1 cellular context compared by ENCODE assay signal in the genomic region with DNA sequence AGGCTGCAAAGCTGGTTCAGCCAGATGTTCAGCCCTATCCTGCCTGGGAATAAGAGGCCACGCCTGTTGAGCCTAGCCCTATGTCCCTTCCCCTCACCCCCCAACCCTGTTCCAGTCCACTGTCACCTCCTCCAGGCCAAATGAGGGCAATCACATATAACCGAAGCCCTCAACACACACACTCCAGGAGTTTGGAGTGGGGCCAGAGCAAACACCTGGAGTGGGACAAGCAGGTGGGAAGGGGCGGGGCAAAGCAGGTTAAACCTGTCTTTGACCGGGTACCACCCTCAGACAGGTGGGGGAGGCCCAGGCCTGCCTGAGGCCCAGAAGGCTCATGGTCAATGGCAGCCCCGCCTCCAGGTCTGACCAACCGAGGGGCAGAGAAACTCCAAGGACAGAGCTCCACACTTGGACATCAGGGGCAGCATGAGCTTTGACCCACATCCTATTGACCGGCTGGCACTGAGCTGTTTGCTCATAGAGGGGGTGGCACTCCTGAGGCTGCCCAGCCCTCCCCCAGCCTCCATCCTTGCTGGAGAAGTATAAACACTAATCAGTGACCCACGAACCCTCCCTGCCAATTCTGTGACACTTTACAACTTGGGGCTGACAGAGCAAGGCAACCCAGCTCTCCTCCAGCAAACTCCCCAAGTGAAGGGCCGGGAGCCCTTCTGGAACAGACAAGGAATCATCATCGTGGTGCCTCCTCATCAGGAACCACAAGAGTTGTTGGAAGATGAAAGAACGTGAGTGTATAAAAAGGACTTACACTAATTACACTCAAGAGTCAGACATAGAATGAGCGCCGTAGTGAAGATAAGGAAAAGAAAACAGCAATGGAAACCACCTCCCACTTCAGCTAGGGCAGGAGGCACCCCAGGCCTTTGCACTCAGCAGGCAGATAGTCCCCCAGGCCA.
TF ChIP-seq lines count a peak whose summit lies in the region.

No MANE protein-coding gene starts in this region.

TF ChIP-seq in HepG2, 621 proteins besides CTCF, POLR2A, EP300 and RAD21 (continued from another document and continues in another):
- TF ChIP-seq KLF11 (CRISPR knock-in tag; IDR thresholded peaks at IDR 0.05) (peak; percentile 58; the same call in 1 of the 2 replicates), NCOA1 (CRISPR knock-in tag; IDR thresholded peaks at IDR 0.05) (no peak), KDM3A (CRISPR knock-in tag; IDR thresholded peaks at IDR 0.05; ENCODE audit: low read depth) (peak; percentile 68; the same call in 1 of the 2 replicates), ZNF720 (CRISPR knock-in tag; IDR thresholded peaks at IDR 0.05) (no peak), ZNF644 (CRISPR knock-in tag; IDR thresholded peaks at IDR 0.05; ENCODE audit: low read depth) (0 out of 2 replicates have a peak, but pooled peaks have one; percentile 12), KDM6A (CRISPR knock-in tag; IDR thresholded peaks at IDR 0.05; ENCODE audit: low read depth) (peak; percentile 88), ZNF616 (CRISPR knock-in tag; IDR thresholded peaks at IDR 0.05; ENCODE audit: low read depth) (0 out of 2 replicates have a peak, but pooled peaks have one; percentile 4), PCBP1 (IDR thresholded peaks at IDR 0.05; ENCODE audit: borderline replicate concordance, low read depth, low read length) (peak; percentile 79; the same call in 1 of the 2 replicates), ZNF607 (CRISPR knock-in tag; IDR thresholded peaks at IDR 0.05; ENCODE audit: borderline replicate concordance) (0 out of 2 replicates have a peak, but pooled peaks have one; percentile 56), ZBTB20 (CRISPR knock-in tag; IDR thresholded peaks at IDR 0.05; ENCODE audit: borderline replicate concordance, low read depth) (no peak; the same call in 1 of the 2 replicates), PITX1 (CRISPR knock-in tag; IDR thresholded peaks at IDR 0.05) (peak; percentile 52), SOX13 (IDR thresholded peaks at IDR 0.05) (no peak), SOX13 (CRISPR knock-in tag; conservative IDR thresholded peaks at IDR 0.05 in 1 of 2, IDR thresholded peaks at IDR 0.05 in 1 of 2) (peak in 1 of 2 experiments; percentile 64; a peak in 3 of 4 replicates), FOXP1 (IDR thresholded peaks at IDR 0.05) (no peak), FOXP1 (CRISPR knock-in tag; IDR thresholded peaks at IDR 0.05) (peak; percentile 74; the same call in 1 of the 2 replicates), MBNL3 (CRISPR knock-in tag; conservative IDR thresholded peaks at IDR 0.05) (no peak), SAFB2 (CRISPR knock-in tag; IDR thresholded peaks at IDR 0.05; ENCODE audit: borderline replicate concordance, low read depth) (peak; percentile 38; the same call in 1 of the 2 replicates), NR1H2 (CRISPR knock-in tag; IDR thresholded peaks at IDR 0.05; ENCODE audit: borderline replicate concordance, low read depth) (peak; percentile 87; the same call in 1 of the 2 replicates), RXRB (CRISPR knock-in tag; IDR thresholded peaks at IDR 0.05; ENCODE audit: borderline replicate concordance) (peak; percentile 96), ELF4 (CRISPR knock-in tag; IDR thresholded peaks at IDR 0.05; ENCODE audit: borderline replicate concordance) (no peak), KLF13 (CRISPR knock-in tag; IDR thresholded peaks at IDR 0.05) (no peak), ZNF878 (CRISPR knock-in tag; IDR thresholded peaks at IDR 0.05) (peak; percentile 37; the same call in 1 of the 2 replicates), ZNF432 (CRISPR knock-in tag; IDR thresholded peaks at IDR 0.05; ENCODE audit: borderline replicate concordance) (no peak), KDM4B (CRISPR knock-in tag; IDR thresholded peaks at IDR 0.05) (peak; percentile 86; the same call in 1 of the 2 replicates), NFE2L1 (CRISPR knock-in tag; IDR thresholded peaks at IDR 0.05; ENCODE audit: borderline replicate concordance) (no peak), ZNF451 (CRISPR knock-in tag; IDR thresholded peaks at IDR 0.05) (peak; percentile 50; the same call in 1 of the 2 replicates)
- TF ChIP-seq, protein P1, sequence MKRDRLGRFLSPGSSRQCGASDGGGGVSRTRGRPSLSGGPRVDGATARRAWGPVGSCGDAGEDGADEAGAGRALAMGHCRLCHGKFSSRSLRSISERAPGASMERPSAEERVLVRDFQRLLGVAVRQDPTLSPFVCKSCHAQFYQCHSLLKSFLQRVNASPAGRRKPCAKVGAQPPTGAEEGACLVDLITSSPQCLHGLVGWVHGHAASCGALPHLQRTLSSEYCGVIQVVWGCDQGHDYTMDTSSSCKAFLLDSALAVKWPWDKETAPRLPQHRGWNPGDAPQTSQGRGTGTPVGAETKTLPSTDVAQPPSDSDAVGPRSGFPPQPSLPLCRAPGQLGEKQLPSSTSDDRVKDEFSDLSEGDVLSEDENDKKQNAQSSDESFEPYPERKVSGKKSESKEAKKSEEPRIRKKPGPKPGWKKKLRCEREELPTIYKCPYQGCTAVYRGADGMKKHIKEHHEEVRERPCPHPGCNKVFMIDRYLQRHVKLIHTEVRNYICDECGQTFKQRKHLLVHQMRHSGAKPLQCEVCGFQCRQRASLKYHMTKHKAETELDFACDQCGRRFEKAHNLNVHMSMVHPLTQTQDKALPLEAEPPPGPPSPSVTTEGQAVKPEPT (CRISPR knock-in tag; IDR thresholded peaks at IDR 0.05; ENCODE audit: low read depth), result no peak
- TF ChIP-seq, protein P2, sequence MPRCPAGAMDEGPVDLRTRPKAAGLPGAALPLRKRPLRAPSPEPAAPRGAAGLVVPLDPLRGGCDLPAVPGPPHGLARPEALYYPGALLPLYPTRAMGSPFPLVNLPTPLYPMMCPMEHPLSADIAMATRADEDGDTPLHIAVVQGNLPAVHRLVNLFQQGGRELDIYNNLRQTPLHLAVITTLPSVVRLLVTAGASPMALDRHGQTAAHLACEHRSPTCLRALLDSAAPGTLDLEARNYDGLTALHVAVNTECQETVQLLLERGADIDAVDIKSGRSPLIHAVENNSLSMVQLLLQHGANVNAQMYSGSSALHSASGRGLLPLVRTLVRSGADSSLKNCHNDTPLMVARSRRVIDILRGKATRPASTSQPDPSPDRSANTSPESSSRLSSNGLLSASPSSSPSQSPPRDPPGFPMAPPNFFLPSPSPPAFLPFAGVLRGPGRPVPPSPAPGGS (CRISPR knock-in tag; IDR thresholded peaks at IDR 0.05), result no peak
- TF ChIP-seq, protein P3, sequence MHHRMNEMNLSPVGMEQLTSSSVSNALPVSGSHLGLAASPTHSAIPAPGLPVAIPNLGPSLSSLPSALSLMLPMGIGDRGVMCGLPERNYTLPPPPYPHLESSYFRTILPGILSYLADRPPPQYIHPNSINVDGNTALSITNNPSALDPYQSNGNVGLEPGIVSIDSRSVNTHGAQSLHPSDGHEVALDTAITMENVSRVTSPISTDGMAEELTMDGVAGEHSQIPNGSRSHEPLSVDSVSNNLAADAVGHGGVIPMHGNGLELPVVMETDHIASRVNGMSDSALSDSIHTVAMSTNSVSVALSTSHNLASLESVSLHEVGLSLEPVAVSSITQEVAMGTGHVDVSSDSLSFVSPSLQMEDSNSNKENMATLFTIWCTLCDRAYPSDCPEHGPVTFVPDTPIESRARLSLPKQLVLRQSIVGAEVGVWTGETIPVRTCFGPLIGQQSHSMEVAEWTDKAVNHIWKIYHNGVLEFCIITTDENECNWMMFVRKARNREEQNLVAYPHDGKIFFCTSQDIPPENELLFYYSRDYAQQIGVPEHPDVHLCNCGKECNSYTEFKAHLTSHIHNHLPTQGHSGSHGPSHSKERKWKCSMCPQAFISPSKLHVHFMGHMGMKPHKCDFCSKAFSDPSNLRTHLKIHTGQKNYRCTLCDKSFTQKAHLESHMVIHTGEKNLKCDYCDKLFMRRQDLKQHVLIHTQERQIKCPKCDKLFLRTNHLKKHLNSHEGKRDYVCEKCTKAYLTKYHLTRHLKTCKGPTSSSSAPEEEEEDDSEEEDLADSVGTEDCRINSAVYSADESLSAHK (CRISPR knock-in tag; IDR thresholded peaks at IDR 0.05; ENCODE audit: borderline replicate concordance), result no peak
- TF ChIP-seq, protein P4, sequence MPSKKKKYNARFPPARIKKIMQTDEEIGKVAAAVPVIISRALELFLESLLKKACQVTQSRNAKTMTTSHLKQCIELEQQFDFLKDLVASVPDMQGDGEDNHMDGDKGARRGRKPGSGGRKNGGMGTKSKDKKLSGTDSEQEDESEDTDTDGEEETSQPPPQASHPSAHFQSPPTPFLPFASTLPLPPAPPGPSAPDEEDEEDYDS (CRISPR knock-in tag; IDR thresholded peaks at IDR 0.05), result peak; percentile 11
- TF ChIP-seq, protein P5, sequence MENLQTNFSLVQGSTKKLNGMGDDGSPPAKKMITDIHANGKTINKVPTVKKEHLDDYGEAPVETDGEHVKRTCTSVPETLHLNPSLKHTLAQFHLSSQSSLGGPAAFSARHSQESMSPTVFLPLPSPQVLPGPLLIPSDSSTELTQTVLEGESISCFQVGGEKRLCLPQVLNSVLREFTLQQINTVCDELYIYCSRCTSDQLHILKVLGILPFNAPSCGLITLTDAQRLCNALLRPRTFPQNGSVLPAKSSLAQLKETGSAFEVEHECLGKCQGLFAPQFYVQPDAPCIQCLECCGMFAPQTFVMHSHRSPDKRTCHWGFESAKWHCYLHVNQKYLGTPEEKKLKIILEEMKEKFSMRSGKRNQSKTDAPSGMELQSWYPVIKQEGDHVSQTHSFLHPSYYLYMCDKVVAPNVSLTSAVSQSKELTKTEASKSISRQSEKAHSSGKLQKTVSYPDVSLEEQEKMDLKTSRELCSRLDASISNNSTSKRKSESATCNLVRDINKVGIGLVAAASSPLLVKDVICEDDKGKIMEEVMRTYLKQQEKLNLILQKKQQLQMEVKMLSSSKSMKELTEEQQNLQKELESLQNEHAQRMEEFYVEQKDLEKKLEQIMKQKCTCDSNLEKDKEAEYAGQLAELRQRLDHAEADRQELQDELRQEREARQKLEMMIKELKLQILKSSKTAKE (CRISPR knock-in tag; IDR thresholded peaks at IDR 0.05; ENCODE audit: borderline replicate concordance), result peak; percentile 95
- TF ChIP-seq, protein P6, sequence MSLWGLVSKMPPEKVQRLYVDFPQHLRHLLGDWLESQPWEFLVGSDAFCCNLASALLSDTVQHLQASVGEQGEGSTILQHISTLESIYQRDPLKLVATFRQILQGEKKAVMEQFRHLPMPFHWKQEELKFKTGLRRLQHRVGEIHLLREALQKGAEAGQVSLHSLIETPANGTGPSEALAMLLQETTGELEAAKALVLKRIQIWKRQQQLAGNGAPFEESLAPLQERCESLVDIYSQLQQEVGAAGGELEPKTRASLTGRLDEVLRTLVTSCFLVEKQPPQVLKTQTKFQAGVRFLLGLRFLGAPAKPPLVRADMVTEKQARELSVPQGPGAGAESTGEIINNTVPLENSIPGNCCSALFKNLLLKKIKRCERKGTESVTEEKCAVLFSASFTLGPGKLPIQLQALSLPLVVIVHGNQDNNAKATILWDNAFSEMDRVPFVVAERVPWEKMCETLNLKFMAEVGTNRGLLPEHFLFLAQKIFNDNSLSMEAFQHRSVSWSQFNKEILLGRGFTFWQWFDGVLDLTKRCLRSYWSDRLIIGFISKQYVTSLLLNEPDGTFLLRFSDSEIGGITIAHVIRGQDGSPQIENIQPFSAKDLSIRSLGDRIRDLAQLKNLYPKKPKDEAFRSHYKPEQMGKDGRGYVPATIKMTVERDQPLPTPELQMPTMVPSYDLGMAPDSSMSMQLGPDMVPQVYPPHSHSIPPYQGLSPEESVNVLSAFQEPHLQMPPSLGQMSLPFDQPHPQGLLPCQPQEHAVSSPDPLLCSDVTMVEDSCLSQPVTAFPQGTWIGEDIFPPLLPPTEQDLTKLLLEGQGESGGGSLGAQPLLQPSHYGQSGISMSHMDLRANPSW (CRISPR knock-in tag; IDR thresholded peaks at IDR 0.05; ENCODE audit: borderline replicate concordance), result 0 out of 2 replicates have a peak, but pooled peaks have one; percentile 76
- TF ChIP-seq, protein P7, sequence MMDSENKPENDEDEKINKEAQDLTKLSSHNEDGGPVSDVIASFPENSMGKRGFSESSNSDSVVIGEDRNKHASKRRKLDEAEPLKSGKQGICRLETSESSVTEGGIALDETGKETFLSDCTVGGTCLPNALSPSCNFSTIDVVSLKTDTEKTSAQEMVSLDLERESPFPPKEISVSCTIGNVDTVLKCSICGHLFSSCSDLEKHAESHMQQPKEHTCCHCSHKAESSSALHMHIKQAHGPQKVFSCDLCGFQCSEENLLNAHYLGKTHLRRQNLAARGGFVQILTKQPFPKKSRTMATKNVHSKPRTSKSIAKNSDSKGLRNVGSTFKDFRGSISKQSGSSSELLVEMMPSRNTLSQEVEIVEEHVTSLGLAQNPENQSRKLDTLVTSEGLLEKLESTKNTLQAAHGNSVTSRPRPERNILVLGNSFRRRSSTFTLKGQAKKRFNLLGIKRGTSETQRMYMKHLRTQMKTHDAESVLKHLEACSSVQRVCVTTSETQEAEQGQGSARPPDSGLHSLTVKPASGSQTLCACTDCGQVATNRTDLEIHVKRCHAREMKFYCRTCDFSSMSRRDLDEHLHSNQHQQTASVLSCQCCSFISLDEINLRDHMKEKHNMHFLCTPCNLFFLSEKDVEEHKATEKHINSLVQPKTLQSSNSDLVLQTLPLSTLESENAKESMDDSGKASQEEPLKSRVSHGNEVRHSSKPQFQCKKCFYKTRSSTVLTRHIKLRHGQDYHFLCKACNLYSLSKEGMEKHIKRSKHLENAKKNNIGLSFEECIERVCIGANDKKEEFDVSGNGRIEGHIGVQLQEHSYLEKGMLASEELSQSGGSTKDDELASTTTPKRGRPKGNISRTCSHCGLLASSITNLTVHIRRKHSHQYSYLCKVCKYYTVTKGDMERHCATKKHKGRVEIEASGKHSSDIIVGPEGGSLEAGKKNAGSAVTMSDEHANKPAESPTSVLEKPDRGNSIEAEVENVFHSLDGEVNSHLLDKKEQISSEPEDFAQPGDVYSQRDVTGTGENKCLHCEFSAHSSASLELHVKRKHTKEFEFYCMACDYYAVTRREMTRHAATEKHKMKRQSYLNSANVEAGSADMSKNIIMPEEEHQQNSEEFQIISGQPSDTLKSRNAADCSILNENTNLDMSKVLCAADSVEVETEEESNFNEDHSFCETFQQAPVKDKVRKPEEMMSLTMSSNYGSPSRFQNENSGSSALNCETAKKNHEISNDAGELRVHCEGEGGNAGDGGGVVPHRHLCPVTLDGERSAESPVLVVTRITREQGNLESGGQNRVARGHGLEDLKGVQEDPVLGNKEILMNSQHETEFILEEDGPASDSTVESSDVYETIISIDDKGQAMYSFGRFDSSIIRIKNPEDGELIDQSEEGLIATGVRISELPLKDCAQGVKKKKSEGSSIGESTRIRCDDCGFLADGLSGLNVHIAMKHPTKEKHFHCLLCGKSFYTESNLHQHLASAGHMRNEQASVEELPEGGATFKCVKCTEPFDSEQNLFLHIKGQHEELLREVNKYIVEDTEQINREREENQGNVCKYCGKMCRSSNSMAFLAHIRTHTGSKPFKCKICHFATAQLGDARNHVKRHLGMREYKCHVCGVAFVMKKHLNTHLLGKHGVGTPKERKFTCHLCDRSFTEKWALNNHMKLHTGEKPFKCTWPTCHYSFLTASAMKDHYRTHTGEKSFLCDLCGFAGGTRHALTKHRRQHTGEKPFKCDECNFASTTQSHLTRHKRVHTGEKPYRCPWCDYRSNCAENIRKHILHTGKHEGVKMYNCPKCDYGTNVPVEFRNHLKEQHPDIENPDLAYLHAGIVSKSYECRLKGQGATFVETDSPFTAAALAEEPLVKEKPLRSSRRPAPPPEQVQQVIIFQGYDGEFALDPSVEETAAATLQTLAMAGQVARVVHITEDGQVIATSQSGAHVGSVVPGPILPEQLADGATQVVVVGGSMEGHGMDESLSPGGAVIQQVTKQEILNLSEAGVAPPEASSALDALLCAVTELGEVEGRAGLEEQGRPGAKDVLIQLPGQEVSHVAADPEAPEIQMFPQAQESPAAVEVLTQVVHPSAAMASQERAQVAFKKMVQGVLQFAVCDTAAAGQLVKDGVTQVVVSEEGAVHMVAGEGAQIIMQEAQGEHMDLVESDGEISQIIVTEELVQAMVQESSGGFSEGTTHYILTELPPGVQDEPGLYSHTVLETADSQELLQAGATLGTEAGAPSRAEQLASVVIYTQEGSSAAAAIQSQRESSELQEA (CRISPR knock-in tag; IDR thresholded peaks at IDR 0.05; ENCODE audit: not compliant biosample characterization), result peak; percentile 78
